ENCODE assay signal across 15 cellular contexts in the genomic region with DNA sequence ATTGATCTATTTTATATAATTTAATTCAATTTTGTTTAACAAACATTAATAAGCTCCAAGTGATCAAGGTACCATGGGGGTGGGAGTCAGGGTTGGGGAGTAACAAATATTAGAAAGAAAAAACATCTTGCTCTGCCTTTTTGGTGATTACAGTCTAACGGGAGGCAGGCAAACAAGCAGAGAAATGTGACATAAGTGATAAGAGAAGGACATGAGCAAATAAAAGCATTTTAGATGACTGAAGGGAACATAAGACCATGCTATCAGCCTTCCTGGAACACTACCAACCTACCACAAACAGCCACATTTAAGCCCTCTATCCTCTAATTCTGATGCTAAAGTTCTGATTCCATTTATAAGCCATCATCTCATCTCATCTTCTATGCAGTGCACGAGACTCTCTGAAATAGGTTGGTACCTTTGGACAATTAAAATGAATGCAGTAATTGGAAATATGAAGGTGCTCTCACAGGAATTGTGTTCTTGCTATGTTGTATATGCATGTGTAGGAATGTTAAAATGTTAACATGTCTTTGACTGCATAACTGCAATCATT.
"Had no signal": no experiment of that assay in that cellular context is flagged by ENCODE, and none has a peak within 500 bp of the region (broad histone marks: within the 10 kb centered on the region; RNA-seq: fewer than 3 reads in every experiment).

No MANE protein-coding gene starts in this region.

- ATAC-seq: heart right ventricle; naive thymus-derived CD4-positive, alpha-beta T cell; psoas muscle; stimulated activated effector memory CD8-positive, alpha-beta T cell treated with anti-CD3 and anti-CD28 coated beads, Interleukin-12 subunit alpha, Interleukin-12 subunit beta, amount 100 ng/mL, for 72 hours had no signal

- DNase-seq: heart right ventricle; hypothalamus; kidney glomerular epithelial cell; mesendoderm; naive thymus-derived CD4-positive, alpha-beta T cell; nephron progenitor cell; psoas muscle; retina; right lobe of liver; stimulated activated CD4-positive, alpha-beta T cell treated with anti-CD3 and anti-CD28 coated beads, Interleukin-4, amount 100 ng/mL, for 1 hour; stimulated activated CD8-positive, alpha-beta memory T cell treated with anti-CD3 and anti-CD28 coated beads, Interleukin-4, amount 100 ng/mL, for 48 hours; tibial artery; upper lobe of left lung; uterus had no signal
